Comparison of ENCODE assay signal across 12 cellular contexts in genomic region chr6:154414021-154414813, GRCh38. TPM values are rescaled to one million over a fixed set of nuclear protein-coding genes. Genes with fewer than 3 reads are reported as not detected.
DNase-seq lines count a peak whose midpoint lies in the region; ATAC-seq, FAIRE-seq and TF ChIP-seq lines count a peak whose summit lies in the region.
"Had no signal": no experiment of that assay in that cellular context is flagged by ENCODE, and none has a peak within 500 bp of the region (broad histone marks: within the 10 kb centered on the region; RNA-seq: fewer than 3 reads in every experiment).

No MANE protein-coding gene starts in this region.

- ATAC-seq in A549 (peak; percentile 37 to 72; a peak in 3 of 6 replicates), GM21529 (IDR thresholded peaks at IDR 0.05; ENCODE audit: unreplicated experiment) (peak; percentile 46), aorta (ENCODE audit: low FRiP score) (no peak)

- CTCF ChIA-PET in A549 (lab: Yijun Ruan, JAX) (interaction anchor here (0.9 to 2.0 kb wide), 4 partner anchors 13 to 96 kb away, joined by 3 to 8 read pairs (median 5); partner anchors contain the start of gene CNKSR3), HEK293T (lab: Yijun Ruan, JAX) (no interaction called here)

- H3K4me3 Mint-ChIP-seq in progenitor cell of endocrine pancreas (ENCODE audit: low read depth) = no peak overlapping the region

- no peak for TF ChIP-seq RAD21 in A549 (conservative IDR thresholded peaks at IDR 0.05 in 1 of 2, IDR thresholded peaks at IDR 0.05 in 1 of 2)

- DNase-seq in A549 (ENCODE audit: low read depth in 1 of 2, low spot score in 1 of 2) = peak; percentile 18 to 74
- peak; percentile 24 for DNase-seq in KG1 (lab: John Stamatoyannopoulos, UW)
- DNase-seq in bronchial epithelial cell (ENCODE audit: low read depth) = peak; percentile 32
- no peak for DNase-seq in HEK293T (ENCODE audit: extremely low spot score)
- no peak for DNase-seq in progenitor cell of endocrine pancreas (ENCODE audit: low spot score, unreplicated experiment)
- DNase-seq in aorta = no peak
- no peak for DNase-seq in amygdala (lab: John Stamatoyannopoulos, UW)
- DNase-seq: NCI-H2029 treated with DMSO at 0.1 percent for 48 hours had no signal

- TF ChIP-seq CTCF in A549 (IDR thresholded peaks at IDR 0.05) (no peak), bronchial epithelial cell (IDR thresholded peaks at IDR 0.05; ENCODE audit: insufficient read depth, low read length, severe bottlenecking) (no peak), progenitor cell of endocrine pancreas (IDR thresholded peaks at IDR 0.05; ENCODE audit: unreplicated experiment) (no peak)

- H3K4me1 Mint-ChIP-seq in progenitor cell of endocrine pancreas (ENCODE audit: low read depth) = peaks cover 15% of the 10 kb centered on the region

- H3K27me3 Mint-ChIP-seq in progenitor cell of endocrine pancreas = no peaks in the 10 kb centered on the region

- H3K27ac ChIP-seq in A549 (peak overlapping the region; percentile 74 to 94), aorta (ENCODE audit: low read depth in 1 of 2, low read length in 2 of 2) (no peak overlapping the region)
- H3K27ac ChIP-seq: SJSA1 had no signal

- no peak overlapping the region for H3K4me3 ChIP-seq in A549
- no peak overlapping the region for H3K4me3 ChIP-seq in bronchial epithelial cell (ENCODE audit: low read depth, low read length)
- no peak overlapping the region for H3K4me3 ChIP-seq in aorta (ENCODE audit: low read length in 2 of 2)
- H3K4me3 ChIP-seq: SJSA1 had no signal

- H3K4me2 ChIP-seq in A549 = peak overlapping the region; percentile 87

- no peaks in the 10 kb centered on the region for H3K9me3 Mint-ChIP-seq in progenitor cell of endocrine pancreas (ENCODE audit: low read depth)

- no peak for FAIRE-seq in A549 (lab: Jason Lieb, UNC)
- FAIRE-seq in bronchial epithelial cell (lab: Jason Lieb, UNC) = no peak
- FAIRE-seq: colon, GM12891 had no signal

- H3K4me1 ChIP-seq in A549 = peaks cover 56% of the 10 kb centered on the region
- peaks cover 0 to 2% of the 10 kb centered on the region in 2 donors for H3K4me1 ChIP-seq in aorta (ENCODE audit: control insufficient read depth in 1 of 2, insufficient read depth in 2 of 2, low read length in 2 of 2)

- H3K36me3 ChIP-seq in bronchial epithelial cell (ENCODE audit: control insufficient read depth, insufficient read depth, low read length) = no peaks in the 10 kb centered on the region
- no peaks in the 10 kb centered on the region for H3K36me3 ChIP-seq in aorta (ENCODE audit: control insufficient read depth in 1 of 2, insufficient read depth in 2 of 2, low read length in 1 of 2)

- no peak overlapping the region for H3K27ac Mint-ChIP-seq in progenitor cell of endocrine pancreas

- TF ChIP-seq EP300 in A549 (IDR thresholded peaks at IDR 0.05) = peak; percentile 27 to 53; a peak in 2 of 5 replicates

- H3K27me3 ChIP-seq in bronchial epithelial cell (ENCODE audit: control insufficient read depth, insufficient read depth, low read length) = no peaks in the 10 kb centered on the region
- no peaks in the 10 kb centered on the region for H3K27me3 ChIP-seq in aorta (ENCODE audit: control insufficient read depth in 1 of 2, insufficient read depth in 2 of 2, low read length in 1 of 2)
- H3K27me3 ChIP-seq: SJSA1 had no signal

- intact Hi-C loops in aorta (cut with DNase I) = loop anchor here (5.0 kb wide), 3 partner anchors 33 to 93 kb away; no protein-coding TSS in a partner anchor

- peaks cover 42% of the 10 kb centered on the region for H3K36me3 Mint-ChIP-seq in progenitor cell of endocrine pancreas (ENCODE audit: insufficient read depth)

- POLR2A ChIA-PET in A549 (lab: Yijun Ruan, JAX) = no interaction called here
- POLR2A ChIA-PET in HEK293T (lab: Yijun Ruan, JAX) = no interaction called here

- 44% methylated on average over 8 of the region's 8 CpGs for WGBS in A549 (ENCODE audit: missing lambda C conversion rate)
- 88 to 92% methylated on average over 8 of the region's 8 CpGs for WGBS in aorta, 2 donors

- H3K9me3 ChIP-seq in A549 (no peaks in the 10 kb centered on the region), aorta (ENCODE audit: control insufficient read depth, low read length) (no peaks in the 10 kb centered on the region)
- H3K9me3 ChIP-seq: SJSA1 had no signal

- TF ChIP-seq POLR2A in A549 (IDR thresholded peaks at IDR 0.05; ENCODE audit: low read length) = no peak

TF ChIP-seq in A549, 52 proteins besides CTCF, POLR2A, EP300 and RAD21:
- TF ChIP-seq SREBF2 (IDR thresholded peaks at IDR 0.05) (no peak), GATA3 (IDR thresholded peaks at IDR 0.05; ENCODE audit: borderline replicate concordance) (peak; percentile 80; the same call in 1 of the 2 replicates), CEBPB (IDR thresholded peaks at IDR 0.05) (peak in 1 of 2 experiments; percentile 30; a peak in 1 of 4 replicates), FOSL2 (IDR thresholded peaks at IDR 0.05) (no peak), FOSL2 (CRISPR knock-in tag; IDR thresholded peaks at IDR 0.05) (0 out of 2 replicates have a peak, but pooled peaks have one; percentile 35), TP53 (CRISPR knock-in tag; IDR thresholded peaks at IDR 0.05) (no peak)
- TF ChIP-seq, protein P1, sequence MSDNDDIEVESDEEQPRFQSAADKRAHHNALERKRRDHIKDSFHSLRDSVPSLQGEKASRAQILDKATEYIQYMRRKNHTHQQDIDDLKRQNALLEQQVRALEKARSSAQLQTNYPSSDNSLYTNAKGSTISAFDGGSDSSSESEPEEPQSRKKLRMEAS (IDR thresholded peaks at IDR 0.05) = peak; percentile 62; the same call in 1 of the 2 replicates

TF ChIP-seq in HEK293T, 16 proteins besides CTCF, POLR2A, EP300 and RAD21:
- no peak for TF ChIP-seq FOXM1 (IDR thresholded peaks at IDR 0.05; ENCODE audit: borderline replicate concordance)
- TF ChIP-seq ZNF384 (IDR thresholded peaks at IDR 0.05) = no peak
- TF ChIP-seq FOXA1 (IDR thresholded peaks at IDR 0.05) = no peak
- no peak for TF ChIP-seq HDGF (IDR thresholded peaks at IDR 0.05; ENCODE audit: borderline replicate concordance)
- TF ChIP-seq PKNOX1 (IDR thresholded peaks at IDR 0.05) = no peak
TF ChIP-seq in HEK293T: peak in this region for 0.

RNA-seq across cellular contexts. Expression of gene IPCEF1, which starts 57.6 kb away (rescaled TPM):
- 0.01 TPM in 1 of 2 replicates, not detected in the other for polyA plus RNA-seq in A549 (2011; rRNA removed)
- not detected in 2 replicates for polyA plus RNA-seq in A549 (2012; cell fraction: cytosol; rRNA removed)
- polyA plus RNA-seq in A549 (2012; cell fraction: nucleus; rRNA removed) = 0.01 TPM in 2 replicates
- not detected in 3 replicates for polyA plus RNA-seq in A549 (2017; fragmentation: RNase III; extraction: RNeasy Plus Mini Kit Qiagen cat#74134 plus additional on column Dnase treatment)
- polyA minus RNA-seq in A549 (2011; rRNA and poly(A)+ RNA removed) = not detected in 2 replicates
- total RNA-seq in bronchial epithelial cell = under 0.01 and 0.26 TPM in 2 replicates
- total RNA-seq in progenitor cell of endocrine pancreas = 0.77 and 1.4 TPM in 2 replicates
- total RNA-seq in aorta = 1 to 10 TPM; 3.7 to 4.7 TPM
- polyA plus RNA-seq in aorta = 1 to 10 TPM; 1.8 to 1.9 TPM

Comparison
In these comparisons a context has a peak if more than half of its experiments do, and no peak if none do; other contexts are left out.
1. DNase-seq: peak in A549 (2 of 2), KG1 (single experiment) and bronchial epithelial cell (single experiment); none in HEK293T (single experiment), progenitor cell of endocrine pancreas (single experiment), aorta (0 of 2) and amygdala (0 of 56).
2. H3K27ac ChIP-seq: peak in A549 (2 of 2); none in aorta (0 of 2).